In genomic region chr5:1333286-1333685, GRCh38 we compare ENCODE assay signal across 13 cellular contexts. TPM values are rescaled to one million over a fixed set of nuclear protein-coding genes. Genes with fewer than 3 reads are reported as not detected.
"Had no signal": no experiment of that assay in that cellular context is flagged by ENCODE, and none has a peak within 500 bp of the region (broad histone marks: within the 10 kb centered on the region; RNA-seq: fewer than 3 reads in every experiment).

No MANE protein-coding gene starts in this region.

RNA-seq across cellular contexts. Expression of gene TERT, which starts 38.4 kb away (rescaled TPM):
- total RNA-seq: frontal cortex, glomerular endothelial cell, heart left ventricle, kidney epithelial cell, left ventricle myocardium superior, lung, natural killer cell, right atrium auricular region, sigmoid colon, subcutaneous adipose tissue, tibial nerve, upper lobe of right lung had no signal
- polyA plus RNA-seq: heart left ventricle, ovary had no signal
